In genomic region chr1:200184196-200184595, GRCh38 we compare ENCODE assay signal across 9 cellular contexts.
A peak's percentile ranks its signal among the peaks of the same experiment; 100 is the strongest.
DNase-seq lines count a peak whose midpoint lies in the region; ATAC-seq and TF ChIP-seq lines count a peak whose summit lies in the region.
"Had no signal": no experiment of that assay in that cellular context is flagged by ENCODE, and none has a peak within 500 bp of the region (broad histone marks: within the 10 kb centered on the region; RNA-seq: fewer than 3 reads in every experiment).

No MANE protein-coding gene starts in this region.

- no peaks in the 10 kb centered on the region for H3K9me3 ChIP-seq in SJCRH30 (replicated peaks)
- H3K9me3 ChIP-seq: ovary had no signal

- H3K27me3 ChIP-seq in KMS-11 (ENCODE audit: insufficient read depth, low read depth) (no peaks in the 10 kb centered on the region), SJCRH30 (no peaks in the 10 kb centered on the region)
- H3K27me3 ChIP-seq: ovary had no signal

- H3K4me2 ChIP-seq in KMS-11: peak overlapping the region; percentile 33

- peak overlapping the region; percentile 1; the same call in 1 of the 2 replicates for H2AFZ ChIP-seq in KMS-11 (ENCODE audit: low read depth)

- H3K79me2 ChIP-seq in KMS-11 (ENCODE audit: insufficient read depth, low read depth): no peaks in the 10 kb centered on the region

- H3K4me1 ChIP-seq in KMS-11 (ENCODE audit: low read depth, poor library complexity, severe bottlenecking) (peaks cover 29% of the 10 kb centered on the region), SJCRH30 (peaks cover 2% of the 10 kb centered on the region; the same call in 1 of the 2 replicates)

- H3K27ac ChIP-seq in KMS-11 (no peak overlapping the region), SJCRH30 (no peak overlapping the region)
- H3K27ac ChIP-seq: ovary had no signal

- H3K36me3 ChIP-seq in KMS-11 (ENCODE audit: insufficient read depth) (no peaks in the 10 kb centered on the region), SJCRH30 (no peaks in the 10 kb centered on the region)
- H3K36me3 ChIP-seq: ovary had no signal

- H3K4me3 ChIP-seq in KMS-11 (IDR thresholded peaks at IDR 0.05; ENCODE audit: insufficient read depth, low read depth, low read length): no peak overlapping the region
- H3K4me3 ChIP-seq in SJCRH30: no peak overlapping the region
- H3K4me3 ChIP-seq: ovary had no signal

- DNase-seq in AG09319 (ENCODE audit: extremely low read depth, low read depth): peak; percentile 65
- DNase-seq in SJCRH30: peak; percentile 64 to 73
- DNase-seq in glomerular endothelial cell (ENCODE audit: extremely low read depth, low read depth, low spot score): peak; percentile 27
- peak; percentile 60 for DNase-seq in smooth muscle cell of the brain vasculature (ENCODE audit: low read depth, low spot score)
- no peak for DNase-seq in ecto neural progenitor cell (ENCODE audit: low spot score)

- ATAC-seq in HG02571 (IDR thresholded peaks at IDR 0.05; ENCODE audit: unreplicated experiment) (no peak), HG03565 (IDR thresholded peaks at IDR 0.05; ENCODE audit: unreplicated experiment) (no peak)

- H4K20me1 ChIP-seq in KMS-11 (ENCODE audit: insufficient read depth): no peaks in the 10 kb centered on the region

- TF ChIP-seq CTCF in AG09319 (IDR thresholded peaks at IDR 0.05; ENCODE audit: low read depth, low read length) (no peak), KMS-11 (conservative IDR thresholded peaks at IDR 0.05; ENCODE audit: low read depth, low read length) (no peak)

- H3K9ac ChIP-seq in KMS-11: no peak overlapping the region
